26 cellular contexts compared by ENCODE assay signal in genomic region chr7:118280319-118281012, GRCh38. TPM values are rescaled to one million over a fixed set of nuclear protein-coding genes. Genes with fewer than 3 reads are reported as not detected.
DNase-seq lines count a peak whose midpoint lies in the region; ATAC-seq and TF ChIP-seq lines count a peak whose summit lies in the region.
"Had no signal": no experiment of that assay in that cellular context is flagged by ENCODE, and none has a peak within 500 bp of the region (broad histone marks: within the 10 kb centered on the region; RNA-seq: fewer than 3 reads in every experiment).

No MANE protein-coding gene starts in this region.

- in situ Hi-C loops in brain microvascular endothelial cell (cut with HindIII; ENCODE audit: low pct_ligation_motif_present, low sequenced_read_pairs): no loop called here

- no peak overlapping the region for H2AFZ ChIP-seq in osteoblast (ENCODE audit: low read length)

- H3K27ac Mint-ChIP-seq in WTC11: no peak overlapping the region
- H3K27ac Mint-ChIP-seq: activated naive CD8-positive, alpha-beta T cell; memory B cell; T-helper 17 cell had no signal

- no peaks in the 10 kb centered on the region for H3K36me3 Mint-ChIP-seq in WTC11
- H3K36me3 Mint-ChIP-seq: activated naive CD8-positive, alpha-beta T cell; memory B cell had no signal

- peaks cover 8 to 30% of the 10 kb centered on the region in 2 donors for H3K4me1 ChIP-seq in thoracic aorta (ENCODE audit: control insufficient read depth in 1 of 2, low read depth in 2 of 2)
- H3K4me1 ChIP-seq in osteoblast (ENCODE audit: insufficient read depth, low read length): no peaks in the 10 kb centered on the region
- no peaks in the 10 kb centered on the region for H3K4me1 ChIP-seq in right atrium auricular region
- H3K4me1 ChIP-seq: psoas muscle, suprapubic skin, vagina had no signal

- H4K20me1 ChIP-seq in osteoblast (ENCODE audit: insufficient read depth, low read length): no peaks in the 10 kb centered on the region

- no peak overlapping the region for H3K4me3 Mint-ChIP-seq in WTC11
- H3K4me3 Mint-ChIP-seq: activated naive CD8-positive, alpha-beta T cell; memory B cell; T-helper 17 cell had no signal

- POLR2A ChIA-PET in WTC11 (lab: Charles Lee): no interaction called here

- no peak overlapping the region for H3K4me2 ChIP-seq in osteoblast (ENCODE audit: insufficient read depth, low read length)

- no peaks in the 10 kb centered on the region for H3K9me3 Mint-ChIP-seq in WTC11
- H3K9me3 Mint-ChIP-seq: memory B cell had no signal

- H3K27ac ChIP-seq in brain microvascular endothelial cell (peak overlapping the region; percentile 1), thoracic aorta (peak overlapping the region in 1 of 2 donors; percentile 23), osteoblast (ENCODE audit: low read depth, low read length) (no peak overlapping the region), right atrium auricular region (no peak overlapping the region)
- H3K27ac ChIP-seq: dorsolateral prefrontal cortex, psoas muscle, SK-N-MC, suprapubic skin, vagina had no signal

- CTCF ChIA-PET in WTC11 (lab: Charles Lee): no interaction called here

- no peaks in the 10 kb centered on the region for H3K27me3 Mint-ChIP-seq in WTC11 (ENCODE audit: low read depth)

- H3K27me3 ChIP-seq in brain microvascular endothelial cell (replicated peaks) (no peaks in the 10 kb centered on the region), thoracic aorta (replicated peaks; ENCODE audit: insufficient read depth) (no peaks in the 10 kb centered on the region), osteoblast (ENCODE audit: insufficient read depth, low read length) (no peaks in the 10 kb centered on the region), right atrium auricular region (no peaks in the 10 kb centered on the region)
- H3K27me3 ChIP-seq: suprapubic skin, vagina had no signal

- no peak for TF ChIP-seq CTCF in brain microvascular endothelial cell (IDR thresholded peaks at IDR 0.05; ENCODE audit: low read depth, low read length, missing control alignments)
- no peak for TF ChIP-seq CTCF in thoracic aorta (IDR thresholded peaks at IDR 0.05)
- no peak for TF ChIP-seq CTCF in osteoblast (IDR thresholded peaks at IDR 0.05; ENCODE audit: extremely low read depth, low read depth, low read length)
- TF ChIP-seq CTCF in WTC11 (IDR thresholded peaks at IDR 0.05): no peak
- TF ChIP-seq CTCF in right atrium auricular region (IDR thresholded peaks at IDR 0.05): no peak

- DNase-seq in NCI-H1092 treated with DMSO at 0.1 percent for 48 hours (lab: John Stamatoyannopoulos, UW) (peak; percentile 63), NCI-H1092 (lab: John Stamatoyannopoulos, UW) (no peak), NCI-H446 treated with DMSO at 0.1 percent for 48 hours (lab: John Stamatoyannopoulos, UW) (peak; percentile 36), brain microvascular endothelial cell (no peak), thoracic aorta (ENCODE audit: low spot score) (no peak), osteoblast (ENCODE audit: insufficient read length, low spot score, missing footprints) (no peak), WTC11 (ENCODE audit: low spot score) (no peak), right atrium auricular region (ENCODE audit: low spot score) (no peak)
- DNase-seq: 8988T; activated CD4-positive, alpha-beta T cell treated with anti-CD3 and anti-CD28 coated beads for 4 hours; activated effector memory CD4-positive, alpha-beta T cell treated with Interleukin-2 at 50 U/mL for 16 hours; aorta; dorsolateral prefrontal cortex; GF-D8; H7; OCI-M1; psoas muscle; stimulated activated CD4-positive, alpha-beta T cell treated with anti-CD3 and anti-CD28 coated beads, Interleukin-15, amount 100 ng/mL, for 24 hours; stimulated activated naive CD4-positive, alpha-beta T cell; T-helper 17 cell had no signal

- no peaks in the 10 kb centered on the region for H3K4me1 Mint-ChIP-seq in WTC11
- H3K4me1 Mint-ChIP-seq: memory B cell, T-helper 17 cell had no signal

- no peaks in the 10 kb centered on the region for H3K79me2 ChIP-seq in osteoblast (ENCODE audit: insufficient read depth, low read length)

- ATAC-seq in thoracic aorta (ENCODE audit: insufficient number of reproducible peaks, low FRiP score, low read depth) (no peak), WTC11 (no peak)
- ATAC-seq: left lobe of liver, psoas muscle, T-helper 17 cell had no signal

- no peaks in the 10 kb centered on the region for H3K36me3 ChIP-seq in brain microvascular endothelial cell (replicated peaks)
- no peaks in the 10 kb centered on the region for H3K36me3 ChIP-seq in thoracic aorta
- no peaks in the 10 kb centered on the region for H3K36me3 ChIP-seq in osteoblast (ENCODE audit: insufficient read depth, low read length)
- no peaks in the 10 kb centered on the region for H3K36me3 ChIP-seq in right atrium auricular region
- H3K36me3 ChIP-seq: suprapubic skin, vagina had no signal

- H3K4me3 ChIP-seq in brain microvascular endothelial cell (ENCODE audit: low read depth, low read length): no peak overlapping the region
- H3K4me3 ChIP-seq in thoracic aorta: peak overlapping the region; percentile 5
- H3K4me3 ChIP-seq in osteoblast (ENCODE audit: insufficient read depth, low read length): no peak overlapping the region
- no peak overlapping the region for H3K4me3 ChIP-seq in right atrium auricular region
- H3K4me3 ChIP-seq: dorsolateral prefrontal cortex, psoas muscle, SK-N-MC, suprapubic skin, vagina had no signal

- H3K9me3 ChIP-seq in thoracic aorta: no peaks in the 10 kb centered on the region
- H3K9me3 ChIP-seq in osteoblast (ENCODE audit: low read depth, low read length): no peaks in the 10 kb centered on the region
- no peaks in the 10 kb centered on the region for H3K9me3 ChIP-seq in right atrium auricular region
- H3K9me3 ChIP-seq: psoas muscle, suprapubic skin, vagina had no signal

TF ChIP-seq in WTC11, 78 proteins besides CTCF, POLR2A, EP300 and RAD21 (continues in another document):
- no peak for TF ChIP-seq TEAD4 (CRISPR knock-in tag; IDR thresholded peaks at IDR 0.05)
- TF ChIP-seq ZNF425 (CRISPR knock-in tag; conservative IDR thresholded peaks at IDR 0.05): no peak
- no peak for TF ChIP-seq GABPB1 (CRISPR knock-in tag; IDR thresholded peaks at IDR 0.05)
- TF ChIP-seq NR3C1 (CRISPR knock-in tag; conservative IDR thresholded peaks at IDR 0.05; ENCODE audit: low read depth): no peak
- no peak for TF ChIP-seq IRF1 (CRISPR knock-in tag; IDR thresholded peaks at IDR 0.05)
- TF ChIP-seq NR2C2 (CRISPR knock-in tag; IDR thresholded peaks at IDR 0.05): no peak
- no peak for TF ChIP-seq USF1 (CRISPR knock-in tag; IDR thresholded peaks at IDR 0.05)
- no peak for TF ChIP-seq TCF7 (CRISPR knock-in tag; IDR thresholded peaks at IDR 0.05; ENCODE audit: low read depth)
- no peak for TF ChIP-seq ERG (CRISPR knock-in tag; IDR thresholded peaks at IDR 0.05)
- TF ChIP-seq E2F5 (CRISPR knock-in tag; IDR thresholded peaks at IDR 0.05): no peak

RNA-seq across cellular contexts. Expression of gene ANKRD7, which starts 56.0 kb away (rescaled TPM):
- under 1 TPM in 1 of 2 donors, not detected in 1; 0.68 TPM for total RNA-seq in thoracic aorta
- 1.8 and 3.3 TPM in 2 replicates for total RNA-seq in osteoblast
- 1.7 to 3.5 TPM (median 1.9 TPM) in 3 replicates for total RNA-seq in WTC11 (2021)
- 1 to 10 TPM in 1 of 2 donors, under 1 TPM in 1; 0.79 to 1.1 TPM for total RNA-seq in right atrium auricular region
- total RNA-seq: H7, left lobe of liver, suprapubic skin had no signal

Comparison
In these comparisons a context has a peak if more than half of its experiments do, and no peak if none do; other contexts are left out.
1. DNase-seq: peak in NCI-H1092 treated with DMSO at 0.1 percent for 48 hours (single experiment) and NCI-H446 treated with DMSO at 0.1 percent for 48 hours (single experiment); none in NCI-H1092 (single experiment), brain microvascular endothelial cell (single experiment), thoracic aorta (single experiment), osteoblast (single experiment), WTC11 (single experiment) and right atrium auricular region (single experiment).